1 cellular context compared by ENCODE assay signal in genomic region chr20:47527004-47527800, GRCh38.
A peak's percentile ranks its signal among the peaks of the same experiment; 100 is the strongest.
TF ChIP-seq lines count a peak whose summit lies in the region.

No MANE protein-coding gene starts in this region.

TF ChIP-seq in GM12878, 131 proteins besides CTCF, POLR2A, EP300 and RAD21:
- TF ChIP-seq ZSCAN29 (IDR thresholded peaks at IDR 0.05) (no peak), ETV6 (conservative IDR thresholded peaks at IDR 0.05 in 1 of 2, IDR thresholded peaks at IDR 0.05 in 1 of 2; ENCODE audit: borderline replicate concordance in 1 of 2, low read depth in 1 of 2) (peak in 1 of 2 experiments; percentile 76; a peak in 1 of 4 replicates), NFXL1 (IDR thresholded peaks at IDR 0.05; ENCODE audit: borderline replicate concordance) (peak; percentile 88)
TF ChIP-seq in GM12878: peak in this region for 2.
